ENCODE assay signal across 8 cellular contexts in the genomic region with DNA sequence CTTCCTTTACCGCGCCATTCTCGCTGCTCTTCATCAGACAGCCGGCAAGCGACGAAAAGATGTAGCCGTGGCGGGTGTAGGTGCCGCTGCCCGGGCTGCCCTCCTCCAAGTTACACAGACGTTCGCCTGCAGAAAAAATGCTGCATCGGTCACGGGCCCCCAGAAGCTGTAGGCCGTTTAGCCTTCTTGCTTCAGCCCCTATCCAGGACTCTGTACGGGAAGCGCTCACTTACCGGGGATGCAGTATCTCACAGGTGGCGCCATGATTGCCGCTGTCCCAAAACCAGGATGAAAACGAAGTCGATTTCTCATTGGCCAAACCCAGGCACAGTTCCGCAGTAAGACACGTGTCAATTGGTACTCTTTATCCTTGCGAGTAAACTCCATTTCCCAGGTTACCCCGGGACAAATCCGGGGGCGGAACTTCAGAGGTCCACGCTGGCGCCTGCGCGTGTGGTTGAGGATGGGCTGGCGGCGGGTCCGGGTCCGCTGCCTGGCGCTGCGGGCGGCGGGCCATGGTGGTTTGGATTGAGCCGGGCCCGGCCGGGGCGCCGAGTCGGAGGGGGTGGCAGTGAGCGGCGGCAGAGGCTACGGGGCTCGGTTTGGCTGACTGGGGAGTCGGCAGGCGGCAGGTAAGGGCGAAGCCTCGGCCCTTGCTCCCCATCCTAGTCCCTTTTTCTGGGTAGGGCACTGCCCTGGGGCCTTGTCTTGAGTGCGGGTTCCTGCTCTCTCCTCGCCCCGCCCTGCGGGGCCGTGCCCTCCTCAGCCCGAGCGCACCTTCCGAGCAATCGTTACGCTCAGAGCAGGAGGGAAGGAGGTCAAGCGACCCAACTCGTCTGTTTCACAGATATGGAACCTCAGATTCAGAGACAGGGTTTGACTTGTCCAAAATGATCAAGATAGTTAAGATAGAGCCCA. TPM values are rescaled to one million over a fixed set of nuclear protein-coding genes. Genes with fewer than 3 reads are reported as not detected.
DNase-seq lines count a peak whose midpoint lies in the region; ATAC-seq and TF ChIP-seq lines count a peak whose summit lies in the region.

A gene with protein sequence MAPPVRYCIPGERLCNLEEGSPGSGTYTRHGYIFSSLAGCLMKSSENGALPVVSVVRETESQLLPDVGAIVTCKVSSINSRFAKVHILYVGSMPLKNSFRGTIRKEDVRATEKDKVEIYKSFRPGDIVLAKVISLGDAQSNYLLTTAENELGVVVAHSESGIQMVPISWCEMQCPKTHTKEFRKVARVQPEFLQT (minus strand): TSS at position 285 of the 918 bp plus-strand sequence. CDS start 21 bp downstream, at position 264.
A gene (plus strand): TSS at position 454 of the 918 bp plus-strand sequence. CDS start 5,501 bp downstream, outside the sequence.

- H3K27me3 ChIP-seq in RWPE2 (ENCODE audit: insufficient read depth, poor library complexity, severe bottlenecking) = no peaks in the 10 kb centered on the region

- no peaks in the 10 kb centered on the region for H3K9me3 Mint-ChIP-seq in activated T-helper 2 cell treated with anti-CD3 and anti-CD28 coated beads, Interferon-gamma antibody, Interleukin-2, Interleukin-4, amounts not matched to agents 10 μg/mL and 5 μg/mL and 100 μg/mL, durations not matched to agents 14 hours and 24 hours and 36 hours
- no peaks in the 10 kb centered on the region for H3K9me3 Mint-ChIP-seq in natural killer cell

- no peaks in the 10 kb centered on the region for H3K27me3 Mint-ChIP-seq in activated T-helper 2 cell treated with anti-CD3 and anti-CD28 coated beads, Interferon-gamma antibody, Interleukin-2, Interleukin-4, amounts not matched to agents 10 μg/mL and 5 μg/mL and 100 μg/mL, durations not matched to agents 14 hours and 24 hours and 36 hours (ENCODE audit: low read depth)
- H3K27me3 Mint-ChIP-seq in natural killer cell (ENCODE audit: low read depth in 2 of 2) = no peaks in the 10 kb centered on the region

- H3K27ac ChIP-seq in RWPE2 (ENCODE audit: poor library complexity, severe bottlenecking) = peak within 1 kb of the TSS; percentile 32

- peak within 1 kb of the TSS; percentile 95 for H3K4me3 Mint-ChIP-seq in activated T-helper 2 cell treated with anti-CD3 and anti-CD28 coated beads, Interferon-gamma antibody, Interleukin-2, Interleukin-4, amounts not matched to agents 10 μg/mL and 5 μg/mL and 100 μg/mL, durations not matched to agents 14 hours and 24 hours and 36 hours (ENCODE audit: low read depth)
- peak within 1 kb of the TSS; percentile 99 for H3K4me3 Mint-ChIP-seq in natural killer cell

- peaks cover 38% of the 10 kb centered on the region for H3K36me3 Mint-ChIP-seq in activated T-helper 2 cell treated with anti-CD3 and anti-CD28 coated beads, Interferon-gamma antibody, Interleukin-2, Interleukin-4, amounts not matched to agents 10 μg/mL and 5 μg/mL and 100 μg/mL, durations not matched to agents 14 hours and 24 hours and 36 hours (ENCODE audit: low read depth)
- no peaks in the 10 kb centered on the region for H3K36me3 Mint-ChIP-seq in natural killer cell

- peaks cover 34% of the 10 kb centered on the region for H3K4me1 Mint-ChIP-seq in activated T-helper 2 cell treated with anti-CD3 and anti-CD28 coated beads, Interferon-gamma antibody, Interleukin-2, Interleukin-4, amounts not matched to agents 10 μg/mL and 5 μg/mL and 100 μg/mL, durations not matched to agents 14 hours and 24 hours and 36 hours (ENCODE audit: low read depth)
- H3K4me1 Mint-ChIP-seq in natural killer cell = peaks cover 42 to 44% of the 10 kb centered on the region in 2 donors

- H3K4me1 ChIP-seq in RWPE2 (ENCODE audit: insufficient read depth, poor library complexity, severe bottlenecking) = peaks cover 8% of the 10 kb centered on the region

- peak within 1 kb of the TSS; percentile 69 for H3K27ac Mint-ChIP-seq in activated T-helper 2 cell treated with anti-CD3 and anti-CD28 coated beads, Interferon-gamma antibody, Interleukin-2, Interleukin-4, amounts not matched to agents 10 μg/mL and 5 μg/mL and 100 μg/mL, durations not matched to agents 14 hours and 24 hours and 36 hours
- H3K27ac Mint-ChIP-seq in natural killer cell = peak within 1 kb of the TSS; percentile 93 to 95

- ATAC-seq in RWPE2 (ENCODE audit: low read depth) (peak; percentile 97), natural killer cell (peak; percentile 97 to 99 (median 98))

- peaks cover 30% of the 10 kb centered on the region for H3K36me3 ChIP-seq in RWPE2 (ENCODE audit: low read depth)

- peak; percentile 97 for DNase-seq in EL
- DNase-seq in H4 (ENCODE audit: low spot score) = peak; percentile 94
- DNase-seq in LoVo (ENCODE audit: low spot score) = peak; percentile 94
- peak; percentile 89 for DNase-seq in RWPE2 (ENCODE audit: low spot score)
- peak; percentile 92 for DNase-seq in activated T-helper 2 cell treated with anti-CD3 and anti-CD28 coated beads, Interferon-gamma antibody, Interleukin-2, Interleukin-4, amounts not matched to agents 10 μg/mL and 5 μg/mL and 100 μg/mL, durations not matched to agents 14 hours and 24 hours and 36 hours (ENCODE audit: low spot score)
- DNase-seq in fibroblast of peridontal ligament (ENCODE audit: extremely low read depth) = peak; percentile 96
- DNase-seq in natural killer cell = peak; percentile 80
- peak; percentile 93 for DNase-seq in stimulated activated naive CD4-positive, alpha-beta T cell treated with Interleukin-2 at 50 U/mL for 16 hours (lab: John Stamatoyannopoulos, UW)

- peak within 1 kb of the TSS; percentile 59 for H3K4me3 ChIP-seq in RWPE2 (ENCODE audit: severe bottlenecking)

- intact Hi-C loops in activated T-helper 2 cell treated with anti-CD3 and anti-CD28 coated beads, Interferon-gamma antibody, Interleukin-2, Interleukin-4, amounts not matched to agents 10 μg/mL and 5 μg/mL and 100 μg/mL, durations not matched to agents 14 hours and 24 hours and 36 hours (cut with micrococcal nuclease) = loop anchor here (1.0 kb wide), 4 partner anchors 18 to 52 kb away; a partner anchor contains a TSS
- intact Hi-C loops in natural killer cell (cut with micrococcal nuclease) = loop anchor here (1.0 kb wide), 3 partner anchors 20 to 46 kb away; a partner anchor contains a TSS

- no peak for TF ChIP-seq CTCF in RWPE2 (IDR thresholded peaks at IDR 0.05; ENCODE audit: poor library complexity, severe bottlenecking)
- no peak for TF ChIP-seq CTCF in natural killer cell (IDR thresholded peaks at IDR 0.05)

- H3K9me3 ChIP-seq in RWPE2 (ENCODE audit: severe bottlenecking) = no peaks in the 10 kb centered on the region

RNA-seq across cellular contexts. Expression of the first gene that starts in this region (rescaled TPM):
- total RNA-seq in H4 (2014; rRNA removed; shearing (Covaris generic)) = 75.0 and 87.7 TPM in 2 replicates
- 49.9 and 53.4 TPM in 2 replicates for total RNA-seq in activated T-helper 2 cell treated with anti-CD3 and anti-CD28 coated beads, Interferon-gamma antibody, Interleukin-2, Interleukin-4, amounts not matched to agents 10 μg/mL and 5 μg/mL and 100 μg/mL, durations not matched to agents 14 hours and 24 hours and 36 hours
- total RNA-seq in natural killer cell = 10 to 100 TPM; 36.9 to 44.4 (median 37.6) TPM

RNA-seq across cellular contexts. Expression of the second gene that starts in this region (rescaled TPM):
- total RNA-seq in H4 (2014; rRNA removed; shearing (Covaris generic)) = 38.5 and 49.4 TPM in 2 replicates
- total RNA-seq in activated T-helper 2 cell treated with anti-CD3 and anti-CD28 coated beads, Interferon-gamma antibody, Interleukin-2, Interleukin-4, amounts not matched to agents 10 μg/mL and 5 μg/mL and 100 μg/mL, durations not matched to agents 14 hours and 24 hours and 36 hours = 41.4 and 52.9 TPM in 2 replicates
- total RNA-seq in natural killer cell = 10 to 100 TPM; 11.3 to 18.7 (median 12.7) TPM

Comparison
In these comparisons a context has a peak if more than half of its experiments do, and no peak if none do; other contexts are left out.
1. Peak in every context shown above with its lines: DNase-seq, ATAC-seq, H3K4me3 ChIP-seq and H3K27ac ChIP-seq.